In genomic region chr7:80816806-80817205, GRCh38 we compare ENCODE assay signal across 20 cellular contexts.
DNase-seq lines count a peak whose midpoint lies in the region; TF ChIP-seq lines count a peak whose summit lies in the region.
"Had no signal": no experiment of that assay in that cellular context is flagged by ENCODE, and none has a peak within 500 bp of the region (broad histone marks: within the 10 kb centered on the region; RNA-seq: fewer than 3 reads in every experiment).

No MANE protein-coding gene starts in this region.

- H3K9ac ChIP-seq in SK-N-SH: no peak overlapping the region
- H3K9ac ChIP-seq: GM23248 had no signal

- DNase-seq in NCI-H82 (lab: John Stamatoyannopoulos, UW): peak; percentile 39
- DNase-seq in NCI-H82 treated with DMSO at 0.1 percent for 48 hours (lab: John Stamatoyannopoulos, UW; ENCODE audit: unreplicated experiment): no peak
- peak; percentile 72 for DNase-seq in NCI-H69 (lab: John Stamatoyannopoulos, UW)
- peak; percentile 45 for DNase-seq in SK-N-SH
- DNase-seq in progenitor cell of endocrine pancreas (ENCODE audit: low spot score, unreplicated experiment): no peak
- DNase-seq in effector CD8-positive, alpha-beta T cell (lab: John Stamatoyannopoulos, UW): no peak
- DNase-seq in osteoblast (ENCODE audit: insufficient read length, low spot score, missing footprints): no peak
- DNase-seq: 8988T; ACHN; AML-193; C1 segment of cervical spinal cord; Caco-2; CD4-positive, CD25-positive, alpha-beta regulatory T cell; CD8-positive, alpha-beta T cell; DMS 273 treated with DMSO at 0.1 percent for 48 hours; DND-41; GM23248; H7; HCEC 1CT had no signal

- H3K27me3 ChIP-seq in SK-N-SH (ENCODE audit: insufficient read depth) (no peaks in the 10 kb centered on the region), osteoblast (ENCODE audit: insufficient read depth, low read length) (no peaks in the 10 kb centered on the region)

- no peaks in the 10 kb centered on the region for H4K20me1 ChIP-seq in SK-N-SH (ENCODE audit: insufficient read depth)
- H4K20me1 ChIP-seq in osteoblast (ENCODE audit: insufficient read depth, low read length): no peaks in the 10 kb centered on the region

- POLR2A ChIA-PET in SK-N-SH (lab: Yijun Ruan, JAX): interaction anchor here (1.5 kb wide), 1 partner anchor 26 kb away, joined by 3 read pairs; no protein-coding TSS in a partner anchor

- H3K4me2 ChIP-seq in SK-N-SH (no peak overlapping the region), osteoblast (ENCODE audit: insufficient read depth, low read length) (no peak overlapping the region)
- H3K4me2 ChIP-seq: A549 had no signal

- H3K36me3 Mint-ChIP-seq in progenitor cell of endocrine pancreas (ENCODE audit: insufficient read depth): peaks cover 38% of the 10 kb centered on the region
- H3K36me3 Mint-ChIP-seq: CD4-positive, CD25-positive, alpha-beta regulatory T cell; CD8-positive, alpha-beta T cell had no signal

- TF ChIP-seq RAD21 in SK-N-SH (IDR thresholded peaks at IDR 0.05; ENCODE audit: low read length): 0 out of 2 replicates have a peak, but pooled peaks have one; percentile 15

- H3K4me3 ChIP-seq in SK-N-SH (ENCODE audit: low read depth in 2 of 2, low read length in 1 of 2) (no peak overlapping the region), osteoblast (ENCODE audit: insufficient read depth, low read length) (no peak overlapping the region)
- H3K4me3 ChIP-seq: A549, GM23248 had no signal

- H3K4me1 ChIP-seq in SK-N-SH (ENCODE audit: control insufficient read depth in 1 of 2, insufficient read depth in 2 of 2, low read depth in 1 of 2, low read length in 1 of 2): peaks cover 0 to 19% of the 10 kb centered on the region in 2 experiments; a peak in 2 of 4 replicates
- H3K4me1 ChIP-seq in osteoblast (ENCODE audit: insufficient read depth, low read length): no peaks in the 10 kb centered on the region
- H3K4me1 ChIP-seq: Caco-2 had no signal

- no peaks in the 10 kb centered on the region for H3K79me2 ChIP-seq in SK-N-SH (ENCODE audit: insufficient read depth)
- peaks cover 4% of the 10 kb centered on the region for H3K79me2 ChIP-seq in osteoblast (ENCODE audit: insufficient read depth, low read length)

- peaks cover 14% of the 10 kb centered on the region for H3K9me3 Mint-ChIP-seq in progenitor cell of endocrine pancreas (ENCODE audit: low read depth)
- H3K9me3 Mint-ChIP-seq: CD8-positive, alpha-beta T cell had no signal

- peak overlapping the region; percentile 0 to 86; a peak in 2 of 4 replicates for H3K27ac ChIP-seq in SK-N-SH (ENCODE audit: low read depth in 2 of 2, low read length in 1 of 2)
- no peak overlapping the region for H3K27ac ChIP-seq in osteoblast (ENCODE audit: low read depth, low read length)
- H3K27ac ChIP-seq: GM23248 had no signal

- 59% methylated on average over 2 of the region's 2 CpGs for WGBS in SK-N-SH (ENCODE audit: low lambda C conversion rate)

- TF ChIP-seq CTCF in SK-N-SH (IDR thresholded peaks at IDR 0.05) (no peak), progenitor cell of endocrine pancreas (IDR thresholded peaks at IDR 0.05; ENCODE audit: unreplicated experiment) (no peak), osteoblast (IDR thresholded peaks at IDR 0.05; ENCODE audit: extremely low read depth, low read depth, low read length) (no peak)

- no peaks in the 10 kb centered on the region for H3K9me2 ChIP-seq in SK-N-SH

- CTCF ChIA-PET in SK-N-SH (lab: Yijun Ruan, JAX): interaction anchor here (0.7 to 1.0 kb wide), 3 partner anchors 21 to 755 kb away, joined by 3 read pairs; partner anchors contain the start of gene SEMA3C

- peaks cover 43% of the 10 kb centered on the region for H3K4me1 Mint-ChIP-seq in progenitor cell of endocrine pancreas (ENCODE audit: low read depth)
- H3K4me1 Mint-ChIP-seq: CD4-positive, CD25-positive, alpha-beta regulatory T cell had no signal

- H3K36me3 ChIP-seq in SK-N-SH (replicated peaks in 1 of 2; ENCODE audit: control insufficient read depth in 1 of 2, insufficient read depth in 2 of 2, low read length in 1 of 2) (peaks cover 14 to 19% of the 10 kb centered on the region in 2 experiments), osteoblast (ENCODE audit: insufficient read depth, low read length) (peaks cover 2% of the 10 kb centered on the region)

- H3K4me3 Mint-ChIP-seq in progenitor cell of endocrine pancreas (ENCODE audit: low read depth): peak overlapping the region; percentile 57
- H3K4me3 Mint-ChIP-seq: CD4-positive, CD25-positive, alpha-beta regulatory T cell; CD8-positive, alpha-beta T cell had no signal

- H3K27me3 Mint-ChIP-seq in progenitor cell of endocrine pancreas: no peaks in the 10 kb centered on the region
- H3K27me3 Mint-ChIP-seq: CD4-positive, CD25-positive, alpha-beta regulatory T cell had no signal

- peaks cover 6% of the 10 kb centered on the region for H3F3A ChIP-seq in SK-N-SH (replicated peaks; ENCODE audit: insufficient read depth)

- TF ChIP-seq EP300 in SK-N-SH (IDR thresholded peaks at IDR 0.05; ENCODE audit: borderline replicate concordance in 1 of 2, low read depth in 1 of 2, low read length in 1 of 2): peak in 1 of 2 experiments; percentile 82; a peak in 2 of 4 replicates

- H2AFZ ChIP-seq in SK-N-SH (ENCODE audit: low read depth) (no peak overlapping the region), osteoblast (ENCODE audit: low read length) (no peak overlapping the region)
- H2AFZ ChIP-seq: GM23248 had no signal

- no peaks in the 10 kb centered on the region for H3K9me3 ChIP-seq in SK-N-SH
- no peaks in the 10 kb centered on the region for H3K9me3 ChIP-seq in osteoblast (ENCODE audit: low read depth, low read length)
- H3K9me3 ChIP-seq: A549, Caco-2 had no signal

- H3K27ac Mint-ChIP-seq in progenitor cell of endocrine pancreas: peak overlapping the region; percentile 67
- H3K27ac Mint-ChIP-seq: CD4-positive, CD25-positive, alpha-beta regulatory T cell; CD8-positive, alpha-beta T cell had no signal

TF ChIP-seq in SK-N-SH, 30 proteins besides CTCF, POLR2A, EP300 and RAD21:
- peak; percentile 43 for TF ChIP-seq CHD2 (IDR thresholded peaks at IDR 0.05; ENCODE audit: low read length, partially characterized antibody)
- TF ChIP-seq JUND (IDR thresholded peaks at IDR 0.05): peak; percentile 8; the same call in 1 of the 2 replicates
- no peak for TF ChIP-seq FOXJ3 (CRISPR knock-in tag; IDR thresholded peaks at IDR 0.05)
- TF ChIP-seq GATA2 (CRISPR knock-in tag; IDR thresholded peaks at IDR 0.05): peak; percentile 45; the same call in 1 of the 2 replicates
- 0 out of 2 replicates have a peak, but pooled peaks have one; percentile 45 for TF ChIP-seq MXI1 (IDR thresholded peaks at IDR 0.05; ENCODE audit: low read depth, low read length)
- TF ChIP-seq RCOR1 (IDR thresholded peaks at IDR 0.05; ENCODE audit: low read length): peak; percentile 56
- TF ChIP-seq TCF12 (IDR thresholded peaks at IDR 0.05): peak; percentile 58
- TF ChIP-seq PBX3 (IDR thresholded peaks at IDR 0.05): peak; percentile 47
- no peak for TF ChIP-seq SMC3 (IDR thresholded peaks at IDR 0.05; ENCODE audit: low read depth, low read length)

Comparison
In these comparisons a context has a peak if more than half of its experiments do, and no peak if none do; other contexts are left out.
1. DNase-seq: peak in NCI-H82 (single experiment), NCI-H69 (single experiment) and SK-N-SH (single experiment); none in NCI-H82 treated with DMSO at 0.1 percent for 48 hours (single experiment), progenitor cell of endocrine pancreas (single experiment), effector CD8-positive, alpha-beta T cell (single experiment) and osteoblast (single experiment).